Comparison of ENCODE assay signal across 1 cellular context in the genomic region with DNA sequence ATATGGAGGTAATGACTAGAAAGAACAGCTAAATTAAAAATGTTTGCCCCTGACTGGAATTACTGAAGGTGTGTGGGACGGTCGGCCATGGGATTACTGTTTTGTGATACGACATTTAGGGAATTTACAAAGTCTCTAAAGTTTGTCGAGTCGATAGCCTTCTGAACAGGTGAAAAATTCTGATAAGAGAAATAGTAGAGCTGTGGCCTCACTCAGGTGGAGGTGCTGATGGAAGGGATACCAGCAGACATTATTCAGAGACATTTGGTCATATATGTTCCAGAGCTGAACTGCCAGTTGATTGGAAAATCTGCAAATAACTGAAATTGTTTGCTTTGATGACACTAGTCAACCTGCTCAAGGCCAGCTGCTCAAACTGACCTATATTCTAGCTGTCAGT.
A peak's percentile ranks its signal among the peaks of the same experiment; 100 is the strongest.
TF ChIP-seq lines count a peak whose summit lies in the region.

No MANE protein-coding gene starts in this region.

TF ChIP-seq in K562, 482 proteins besides CTCF, POLR2A, EP300 and RAD21 (continued from another document):
- TF ChIP-seq, protein P1, sequence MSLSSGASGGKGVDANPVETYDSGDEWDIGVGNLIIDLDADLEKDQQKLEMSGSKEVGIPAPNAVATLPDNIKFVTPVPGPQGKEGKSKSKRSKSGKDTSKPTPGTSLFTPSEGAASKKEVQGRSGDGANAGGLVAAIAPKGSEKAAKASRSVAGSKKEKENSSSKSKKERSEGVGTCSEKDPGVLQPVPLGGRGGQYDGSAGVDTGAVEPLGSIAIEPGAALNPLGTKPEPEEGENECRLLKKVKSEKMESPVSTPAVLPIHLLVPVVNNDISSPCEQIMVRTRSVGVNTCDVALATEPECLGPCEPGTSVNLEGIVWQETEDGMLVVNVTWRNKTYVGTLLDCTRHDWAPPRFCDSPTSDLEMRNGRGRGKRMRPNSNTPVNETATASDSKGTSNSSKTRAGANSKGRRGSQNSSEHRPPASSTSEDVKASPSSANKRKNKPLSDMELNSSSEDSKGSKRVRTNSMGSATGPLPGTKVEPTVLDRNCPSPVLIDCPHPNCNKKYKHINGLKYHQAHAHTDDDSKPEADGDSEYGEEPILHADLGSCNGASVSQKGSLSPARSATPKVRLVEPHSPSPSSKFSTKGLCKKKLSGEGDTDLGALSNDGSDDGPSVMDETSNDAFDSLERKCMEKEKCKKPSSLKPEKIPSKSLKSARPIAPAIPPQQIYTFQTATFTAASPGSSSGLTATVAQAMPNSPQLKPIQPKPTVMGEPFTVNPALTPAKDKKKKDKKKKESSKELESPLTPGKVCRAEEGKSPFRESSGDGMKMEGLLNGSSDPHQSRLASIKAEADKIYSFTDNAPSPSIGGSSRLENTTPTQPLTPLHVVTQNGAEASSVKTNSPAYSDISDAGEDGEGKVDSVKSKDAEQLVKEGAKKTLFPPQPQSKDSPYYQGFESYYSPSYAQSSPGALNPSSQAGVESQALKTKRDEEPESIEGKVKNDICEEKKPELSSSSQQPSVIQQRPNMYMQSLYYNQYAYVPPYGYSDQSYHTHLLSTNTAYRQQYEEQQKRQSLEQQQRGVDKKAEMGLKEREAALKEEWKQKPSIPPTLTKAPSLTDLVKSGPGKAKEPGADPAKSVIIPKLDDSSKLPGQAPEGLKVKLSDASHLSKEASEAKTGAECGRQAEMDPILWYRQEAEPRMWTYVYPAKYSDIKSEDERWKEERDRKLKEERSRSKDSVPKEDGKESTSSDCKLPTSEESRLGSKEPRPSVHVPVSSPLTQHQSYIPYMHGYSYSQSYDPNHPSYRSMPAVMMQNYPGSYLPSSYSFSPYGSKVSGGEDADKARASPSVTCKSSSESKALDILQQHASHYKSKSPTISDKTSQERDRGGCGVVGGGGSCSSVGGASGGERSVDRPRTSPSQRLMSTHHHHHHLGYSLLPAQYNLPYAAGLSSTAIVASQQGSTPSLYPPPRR (CRISPR knock-in tag; IDR thresholded peaks at IDR 0.05; ENCODE audit: borderline replicate concordance) = no peak
- TF ChIP-seq ELF1 (tag; IDR thresholded peaks at IDR 0.05) (no peak), MEIS2 (IDR thresholded peaks at IDR 0.05; ENCODE audit: partially characterized antibody) (peak; percentile 55), DPF2 (IDR thresholded peaks at IDR 0.05) (0 out of 2 replicates have a peak, but pooled peaks have one; percentile 44), ARID1B (IDR thresholded peaks at IDR 0.05) (peak; percentile 71), CBFA2T3 (IDR thresholded peaks at IDR 0.05) (peak; percentile 59), BMI1 (IDR thresholded peaks at IDR 0.05; ENCODE audit: low read length) (no peak), BCL6 (CRISPR knock-in tag; IDR thresholded peaks at IDR 0.05) (no peak), MBD2 (IDR thresholded peaks at IDR 0.05; ENCODE audit: borderline replicate concordance, low read depth) (no peak), FOXP1 (CRISPR knock-in tag; IDR thresholded peaks at IDR 0.05) (no peak), ZEB2 (IDR thresholded peaks at IDR 0.05) (0 out of 2 replicates have a peak, but pooled peaks have one; percentile 35), PHF8 (IDR thresholded peaks at IDR 0.05; ENCODE audit: borderline replicate concordance, low read length) (no peak)
- TF ChIP-seq, protein P2, sequence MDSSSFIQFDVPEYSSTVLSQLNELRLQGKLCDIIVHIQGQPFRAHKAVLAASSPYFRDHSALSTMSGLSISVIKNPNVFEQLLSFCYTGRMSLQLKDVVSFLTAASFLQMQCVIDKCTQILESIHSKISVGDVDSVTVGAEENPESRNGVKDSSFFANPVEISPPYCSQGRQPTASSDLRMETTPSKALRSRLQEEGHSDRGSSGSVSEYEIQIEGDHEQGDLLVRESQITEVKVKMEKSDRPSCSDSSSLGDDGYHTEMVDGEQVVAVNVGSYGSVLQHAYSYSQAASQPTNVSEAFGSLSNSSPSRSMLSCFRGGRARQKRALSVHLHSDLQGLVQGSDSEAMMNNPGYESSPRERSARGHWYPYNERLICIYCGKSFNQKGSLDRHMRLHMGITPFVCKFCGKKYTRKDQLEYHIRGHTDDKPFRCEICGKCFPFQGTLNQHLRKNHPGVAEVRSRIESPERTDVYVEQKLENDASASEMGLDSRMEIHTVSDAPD (CRISPR knock-in tag; IDR thresholded peaks at IDR 0.05) = no peak
